ENCODE assay signal across 7 cellular contexts in genomic region chr17:29760771-29761682, GRCh38.
A peak's percentile ranks its signal among the peaks of the same experiment; 100 is the strongest.
DNase-seq lines count a peak whose midpoint lies in the region; ATAC-seq lines count a peak whose summit lies in the region.

No MANE protein-coding gene starts in this region.

- ATAC-seq in GM18867 (IDR thresholded peaks at IDR 0.05; ENCODE audit: unreplicated experiment) (peak; percentile 85), HG03064 (IDR thresholded peaks at IDR 0.05; ENCODE audit: low read depth, unreplicated experiment) (peak; percentile 60)

- peak; percentile 83 for DNase-seq in NCI-H82 (lab: John Stamatoyannopoulos, UW)
- peak; percentile 62 to 82 for DNase-seq in activated CD8-positive, alpha-beta memory T cell treated with anti-CD3 and anti-CD28 coated beads for 1 hour (ENCODE audit: extremely low read depth in 1 of 2, low read depth in 1 of 2)
- peak; percentile 75 for DNase-seq in effector CD8-positive, alpha-beta T cell (lab: John Stamatoyannopoulos, UW)
- peak; percentile 88 for DNase-seq in medulla oblongata (ENCODE audit: extremely low spot score)
- DNase-seq in stimulated activated CD4-positive, alpha-beta T cell treated with anti-CD3 and anti-CD28 coated beads, TNF-alpha, amount 100 ng/mL, for 4 hours (ENCODE audit: low read depth in 3 of 3): peak; percentile 65 to 75 (median 75)

Comparison
In these comparisons a context has a peak if more than half of its experiments do, and no peak if none do; other contexts are left out.
1. Peak in every context shown above with its lines: DNase-seq and ATAC-seq.